1 cellular context compared by ENCODE assay signal in genomic region chr16:81241706-81242105, GRCh38.
TF ChIP-seq lines count a peak whose summit lies in the region.

No MANE protein-coding gene starts in this region.

TF ChIP-seq in HepG2, 621 proteins besides CTCF, POLR2A, EP300 and RAD21:
- TF ChIP-seq MNT (IDR thresholded peaks at IDR 0.05) = peak; percentile 83
- TF ChIP-seq ZSCAN30 (CRISPR knock-in tag; IDR thresholded peaks at IDR 0.05) = no peak
